Comparison of ENCODE assay signal across 17 cellular contexts in the genomic region with DNA sequence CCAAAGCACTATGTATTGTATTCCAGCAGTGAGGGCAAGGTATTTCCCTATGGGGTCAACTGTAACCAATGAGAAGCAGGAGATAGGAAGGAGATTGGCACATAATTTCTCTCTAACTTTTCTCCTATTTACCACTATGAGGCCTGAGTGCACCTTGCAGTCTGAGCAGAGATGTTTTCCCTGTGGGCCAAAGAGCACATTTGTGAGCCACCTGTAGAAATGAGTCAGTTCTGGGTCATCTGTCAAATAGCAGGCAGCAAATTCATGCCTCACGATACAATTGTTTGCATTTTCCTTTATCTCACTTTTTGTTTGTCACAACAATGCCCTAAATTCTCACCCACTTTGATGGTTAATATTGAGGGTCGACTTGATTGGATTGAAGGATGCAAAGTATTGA.
"Had no signal": no experiment of that assay in that cellular context is flagged by ENCODE, and none has a peak within 500 bp of the region (broad histone marks: within the 10 kb centered on the region; RNA-seq: fewer than 3 reads in every experiment).

No MANE protein-coding gene starts in this region.

- H3K27ac ChIP-seq: hepatocyte, left lung, thoracic aorta, upper lobe of right lung had no signal

- H3K9me3 ChIP-seq: left lung, thoracic aorta, upper lobe of right lung had no signal

- H3K27ac Mint-ChIP-seq: memory B cell, natural killer cell, WTC11 had no signal

- H3K4me1 ChIP-seq: left lung, upper lobe of right lung had no signal

- ATAC-seq: left lung, natural killer cell, upper lobe of right lung, WTC11 had no signal

- H3K27me3 Mint-ChIP-seq: memory B cell had no signal

- H3K4me2 ChIP-seq: hepatocyte had no signal

- H3K27me3 ChIP-seq: hepatocyte, left lung, upper lobe of right lung had no signal

- H2AFZ ChIP-seq: hepatocyte had no signal

- H3K4me3 ChIP-seq: hepatocyte, left lung, thoracic aorta, upper lobe of right lung had no signal

- H3K9me3 Mint-ChIP-seq: WTC11 had no signal

- FAIRE-seq: TTC549 had no signal

- H3K79me2 ChIP-seq: hepatocyte had no signal

- H3K4me1 Mint-ChIP-seq: memory B cell, natural killer cell had no signal

- H3K36me3 ChIP-seq: left lung, thoracic aorta, upper lobe of right lung had no signal

- H3K36me3 Mint-ChIP-seq: memory B cell, natural killer cell, WTC11 had no signal

- H3K4me3 Mint-ChIP-seq: memory B cell, natural killer cell, WTC11 had no signal

- DNase-seq: activated CD4-positive, alpha-beta T cell treated with anti-CD3 and anti-CD28 coated beads for 48 hours; activated CD8-positive, alpha-beta memory T cell treated with anti-CD3 and anti-CD28 coated beads for 24 hours; activated naive CD4-positive, alpha-beta T cell treated with Interleukin-2 at 50 U/mL for 16 hours; anterior cingulate cortex; islet precursor cell; left lung; natural killer cell; retina; stimulated activated CD4-positive, alpha-beta T cell treated with anti-CD3 and anti-CD28 coated beads, Interleukin-12 subunit alpha, Interleukin-12 subunit beta, amount 100 ng/mL, for 4 hours; stimulated activated CD4-positive, alpha-beta T cell treated with anti-CD3 and anti-CD28 coated beads, Interleukin-2, amount 100 ng/mL, for 24 hours; T-helper 2 cell; upper lobe of right lung had no signal
